31 cellular contexts compared by ENCODE assay signal in the genomic region with DNA sequence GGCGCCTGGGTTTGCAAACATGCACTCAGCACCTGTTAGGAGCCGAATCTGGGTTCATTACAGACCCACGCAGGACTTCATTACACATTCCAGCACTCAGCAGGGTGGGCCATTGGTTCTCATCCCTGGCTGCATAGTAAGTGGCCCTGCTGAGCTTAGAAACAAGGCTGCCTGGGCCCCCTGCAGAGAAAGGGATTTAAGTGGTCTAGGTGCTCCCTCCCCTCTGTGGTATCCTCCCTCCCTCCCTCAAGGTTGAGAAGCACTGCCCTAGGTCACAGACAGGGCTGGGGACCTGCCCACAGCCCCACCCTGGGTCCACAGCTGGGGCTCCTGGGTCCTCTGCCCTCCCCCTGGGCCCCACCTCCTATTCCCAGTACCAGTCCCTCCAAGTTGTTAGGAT. TPM values are rescaled to one million over a fixed set of nuclear protein-coding genes. Genes with fewer than 3 reads are reported as not detected.
"Had no signal": no experiment of that assay in that cellular context is flagged by ENCODE, and none has a peak within 500 bp of the region (broad histone marks: within the 10 kb centered on the region; RNA-seq: fewer than 3 reads in every experiment).

No MANE protein-coding gene starts in this region.

- H3K27ac ChIP-seq: ascending aorta, cardiac muscle cell, coronary artery, dorsolateral prefrontal cortex, pancreas, prostate gland, skin epidermis, thoracic aorta, uterus had no signal

- ATAC-seq: left colon, pancreas, sciatic nerve had no signal

- H3K4me3 ChIP-seq: ascending aorta, cardiac muscle cell, coronary artery, dorsolateral prefrontal cortex, pancreas, prostate gland, skin epidermis, thoracic aorta, uterus had no signal

- H3K4me1 ChIP-seq: ascending aorta, pancreas, prostate gland, uterus had no signal

- H3K27me3 ChIP-seq: ascending aorta, cardiac muscle cell, pancreas, uterus had no signal

- H3K4me1 Mint-ChIP-seq: activated naive CD4-positive, alpha-beta T cell treated with anti-CD3 and anti-CD28 coated beads, Interleukin-2, amount 10 ng/mL, durations not matched to agents 7 days and 5 days; activated naive CD8-positive, alpha-beta T cell treated with anti-CD3 and anti-CD28 coated beads, Interleukin-2, amount 10 ng/mL, durations not matched to agents 7 days and 5 days had no signal

- H3K36me3 Mint-ChIP-seq: activated naive CD4-positive, alpha-beta T cell treated with anti-CD3 and anti-CD28 coated beads, Interleukin-2, amount 10 ng/mL, durations not matched to agents 7 days and 5 days; activated naive CD8-positive, alpha-beta T cell treated with anti-CD3 and anti-CD28 coated beads, Interleukin-2, amount 10 ng/mL, durations not matched to agents 7 days and 5 days had no signal

- H3K9me3 ChIP-seq: pancreas, prostate gland, thoracic aorta, uterus had no signal

- H3K9me3 Mint-ChIP-seq: activated naive CD4-positive, alpha-beta T cell treated with anti-CD3 and anti-CD28 coated beads, Interleukin-2, amount 10 ng/mL, durations not matched to agents 7 days and 5 days; activated naive CD8-positive, alpha-beta T cell treated with anti-CD3 and anti-CD28 coated beads, Interleukin-2, amount 10 ng/mL, durations not matched to agents 7 days and 5 days; stimulated activated naive CD8-positive, alpha-beta T cell treated with anti-CD3 and anti-CD28 coated beads, Interleukin-15, Interleukin-2, amounts not matched to agents 100 ng/mL and 50 ng/mL, for 24 hours; T-helper 2 cell treated with Interferon-gamma antibody and Interleukin-4, amounts not matched to agents 5 μg/mL and 100 μg/mL, for 36 hours had no signal

- DNase-seq: activated CD4-positive, alpha-beta T cell treated with anti-CD3 and anti-CD28 coated beads for 4 hours; activated CD4-positive, alpha-beta T cell treated with anti-CD3 and anti-CD28 coated beads, Interleukin-2, amount 50 U/mL, for 48 hours; activated CD8-positive, alpha-beta memory T cell treated with anti-CD3 and anti-CD28 coated beads for 24 hours; activated effector memory CD4-positive, alpha-beta T cell treated with anti-CD3 and anti-CD28 coated beads, Interleukin-2, amount 50 U/mL, for 16 hours; activated naive CD4-positive, alpha-beta T cell treated with anti-CD3 and anti-CD28 coated beads, Interleukin-2, amount 10 ng/mL, durations not matched to agents 7 days and 5 days; activated naive CD8-positive, alpha-beta T cell treated with anti-CD3 and anti-CD28 coated beads, Interleukin-2, amount 10 ng/mL, durations not matched to agents 7 days and 5 days; cerebellar nuclear complex; dorsolateral prefrontal cortex; effector memory CD4-positive, alpha-beta T cell; head of caudate nucleus; hippocampal formation; kidney; left colon; nephron progenitor cell; pancreas; retina; stimulated activated CD4-positive, alpha-beta T cell treated with anti-CD3 and anti-CD28 coated beads, Interleukin-12 subunit alpha, Interleukin-12 subunit beta, amount 100 ng/mL, for 4 hours; stimulated activated CD4-positive, alpha-beta T cell treated with anti-CD3 and anti-CD28 coated beads, Interleukin-4, amount 100 ng/mL, for 1 hour; trophoblast cell; uterus had no signal

- FAIRE-seq: endothelial cell of umbilical vein, kidney, pancreas had no signal

- H3K36me3 ChIP-seq: ascending aorta, cardiac muscle cell, pancreas, prostate gland, thoracic aorta, uterus had no signal

- H3K27ac Mint-ChIP-seq: activated naive CD4-positive, alpha-beta T cell treated with anti-CD3 and anti-CD28 coated beads, Interleukin-2, amount 10 ng/mL, durations not matched to agents 7 days and 5 days; activated naive CD8-positive, alpha-beta T cell treated with anti-CD3 and anti-CD28 coated beads, Interleukin-2, amount 10 ng/mL, durations not matched to agents 7 days and 5 days; brain; nephron progenitor cell; stimulated activated naive CD8-positive, alpha-beta T cell treated with anti-CD3 and anti-CD28 coated beads, Interleukin-15, Interleukin-2, amounts not matched to agents 100 ng/mL and 50 ng/mL, for 24 hours; T-helper 2 cell treated with Interferon-gamma antibody and Interleukin-4, amounts not matched to agents 5 μg/mL and 100 μg/mL, for 36 hours had no signal

- H3K4me3 Mint-ChIP-seq: activated naive CD4-positive, alpha-beta T cell treated with anti-CD3 and anti-CD28 coated beads, Interleukin-2, amount 10 ng/mL, durations not matched to agents 7 days and 5 days; activated naive CD8-positive, alpha-beta T cell treated with anti-CD3 and anti-CD28 coated beads, Interleukin-2, amount 10 ng/mL, durations not matched to agents 7 days and 5 days; brain; nephron progenitor cell; stimulated activated naive CD8-positive, alpha-beta T cell treated with anti-CD3 and anti-CD28 coated beads, Interleukin-15, Interleukin-2, amounts not matched to agents 100 ng/mL and 50 ng/mL, for 24 hours; T-helper 2 cell treated with Interferon-gamma antibody and Interleukin-4, amounts not matched to agents 5 μg/mL and 100 μg/mL, for 36 hours had no signal

RNA-seq across cellular contexts. Expression of gene WNT3, which starts 28.3 kb away (rescaled TPM):
- total RNA-seq: activated naive CD8-positive, alpha-beta T cell treated with anti-CD3 and anti-CD28 coated beads, Interleukin-2, amount 10 ng/mL, durations not matched to agents 7 days and 5 days; ascending aorta had no signal
